9 cellular contexts compared by ENCODE assay signal in genomic region chr7:36487756-36488336, GRCh38.
DNase-seq lines count a peak whose midpoint lies in the region; ATAC-seq and TF ChIP-seq lines count a peak whose summit lies in the region.
"Had no signal": no experiment of that assay in that cellular context is flagged by ENCODE, and none has a peak within 500 bp of the region (broad histone marks: within the 10 kb centered on the region; RNA-seq: fewer than 3 reads in every experiment).

No MANE protein-coding gene starts in this region.

- H3K4me3 ChIP-seq in heart left ventricle = no peak overlapping the region
- H3K4me3 ChIP-seq in right cardiac atrium (ENCODE audit: low read length) = no peak overlapping the region

- H3K27me3 ChIP-seq in heart left ventricle (peaks cover 0 to under 1% (median 0%) of the 10 kb centered on the region in 9 donors), right cardiac atrium (ENCODE audit: control insufficient read depth, insufficient read depth) (no peaks in the 10 kb centered on the region)

- no peak for ATAC-seq in heart left ventricle
- ATAC-seq in right cardiac atrium = no peak
- peak; percentile 59 for ATAC-seq in memory B cell (ENCODE audit: low read depth)

- H3K4me3 Mint-ChIP-seq in memory B cell = no peak overlapping the region
- H3K4me3 Mint-ChIP-seq: dendritic cell treated with granulocyte-macrophage colony-stimulating factor and Interleukin-4, amounts not matched to agents 40 ng/mL and 50 ng/mL, for 4 days had no signal

- TF ChIP-seq CTCF in heart left ventricle (IDR thresholded peaks at IDR 0.05) = peak; percentile 37 to 72 (median 58)

- no peak overlapping the region for H3K27ac ChIP-seq in heart left ventricle
- H3K27ac ChIP-seq in right cardiac atrium (ENCODE audit: low read length) = no peak overlapping the region

- intact Hi-C loops in heart left ventricle (cut with DNase I) (loop anchor here in 9 of 10 donors (1.0 to 10.0 kb wide), 8 partner anchors 177 to 714 kb away; no protein-coding TSS in a partner anchor), right cardiac atrium (cut with DNase I) (loop anchor here in 3 of 4 donors (5.0 kb wide), 3 partner anchors 184 to 714 kb away; no protein-coding TSS in a partner anchor)

- H3K4me1 ChIP-seq in heart left ventricle (no peaks in the 10 kb centered on the region), right cardiac atrium (ENCODE audit: control insufficient read depth, insufficient read depth, low read length) (no peaks in the 10 kb centered on the region)

- DNase-seq in heart left ventricle (no peak), right cardiac atrium (no peak), MV-4-11 (lab: John Stamatoyannopoulos, UW) (peak; percentile 41), RPMI8226 (peak; percentile 53), cerebellum (ENCODE audit: low spot score) (peak; percentile 58), memory B cell (ENCODE audit: low spot score in 2 of 2) (peak; percentile 16 to 34), iPS-NIHi7 (ENCODE audit: extremely low spot score) (no peak)
- no peak for DNase-seq in activated effector memory CD4-positive, alpha-beta T cell treated with Interleukin-2 at 50 U/mL for 16 hours

- no peak for TF ChIP-seq POLR2A in heart left ventricle (IDR thresholded peaks at IDR 0.05)

- no peaks in the 10 kb centered on the region for H3K4me1 Mint-ChIP-seq in memory B cell

- H3K27ac Mint-ChIP-seq in memory B cell = no peak overlapping the region
- H3K27ac Mint-ChIP-seq: dendritic cell treated with granulocyte-macrophage colony-stimulating factor and Interleukin-4, amounts not matched to agents 40 ng/mL and 50 ng/mL, for 4 days had no signal

- H3K9me3 ChIP-seq in heart left ventricle = no peaks in the 10 kb centered on the region
- H3K9me3 ChIP-seq in right cardiac atrium (ENCODE audit: control insufficient read depth, low read length) = no peaks in the 10 kb centered on the region

- H3K36me3 Mint-ChIP-seq in memory B cell = no peaks in the 10 kb centered on the region

- H3K36me3 ChIP-seq in heart left ventricle = no peaks in the 10 kb centered on the region

- no peaks in the 10 kb centered on the region for H3K9me3 Mint-ChIP-seq in memory B cell
- H3K9me3 Mint-ChIP-seq: dendritic cell treated with granulocyte-macrophage colony-stimulating factor and Interleukin-4, amounts not matched to agents 40 ng/mL and 50 ng/mL, for 4 days had no signal

- WGBS in heart left ventricle, 4 donors = 30 to 40% (median 34%) methylated on average over 4 of the region's 4 CpGs
- 32% methylated on average over 4 of the region's 4 CpGs for WGBS in right cardiac atrium

- H3K27me3 Mint-ChIP-seq in memory B cell = peaks cover 6% of the 10 kb centered on the region
- H3K27me3 Mint-ChIP-seq: dendritic cell treated with granulocyte-macrophage colony-stimulating factor and Interleukin-4, amounts not matched to agents 40 ng/mL and 50 ng/mL, for 4 days had no signal

Comparison
In these comparisons a context has a peak if more than half of its experiments do, and no peak if none do; other contexts are left out.
1. DNase-seq: peak in MV-4-11 (single experiment), RPMI8226 (single experiment), cerebellum (single experiment) and memory B cell (2 of 2); none in heart left ventricle (0 of 5), right cardiac atrium (0 of 3), activated effector memory CD4-positive, alpha-beta T cell treated with Interleukin-2 at 50 U/mL for 16 hours (single experiment) and iPS-NIHi7 (single experiment).